Comparison of ENCODE assay signal across 36 cellular contexts in genomic region chr6:17265570-17265969, GRCh38. TPM values are rescaled to one million over a fixed set of nuclear protein-coding genes. Genes with fewer than 3 reads are reported as not detected.
"Had no signal": no experiment of that assay in that cellular context is flagged by ENCODE, and none has a peak within 500 bp of the region (broad histone marks: within the 10 kb centered on the region; RNA-seq: fewer than 3 reads in every experiment).

No MANE protein-coding gene starts in this region.

- H3K36me3 ChIP-seq: adrenal gland, ascending aorta, brain microvascular endothelial cell, breast epithelium, cardiac muscle cell had no signal

- H3K4me3 ChIP-seq: adrenal gland, ascending aorta, body of pancreas, breast epithelium, cardiac muscle cell had no signal

- ATAC-seq: activated naive CD4-positive, alpha-beta T cell treated with anti-CD3 and anti-CD28 coated beads, Interleukin-2, amount 50 U/mL, for 72 hours; activated naive CD8-positive, alpha-beta T cell treated with anti-CD3 and anti-CD28 coated beads, Interleukin-2, amount 50 U/mL, for 24 hours; activated T-cell treated with anti-CD3 and anti-CD28 coated beads, Interleukin-2, amount 50 U/mL, for 4 hours; activated T-cell treated with anti-CD3 and anti-CD28 coated beads, Interleukin-2, amount 50 U/mL, for 72 hours; activated T-helper 17 cell treated with anti-CD3 and anti-CD28 coated beads, Interleukin-2, amount 50 U/mL, for 72 hours; body of pancreas had no signal

- H3K27ac ChIP-seq: adrenal gland, ascending aorta, body of pancreas, brain microvascular endothelial cell, breast epithelium, cardiac muscle cell had no signal

- FAIRE-seq: astrocyte, bronchial epithelial cell had no signal

- H3K4me1 ChIP-seq: adrenal gland, body of pancreas, breast epithelium had no signal

- H3K27me3 ChIP-seq: adrenal gland, ascending aorta, body of pancreas, brain microvascular endothelial cell, breast epithelium, cardiac muscle cell had no signal

- H3K9me3 ChIP-seq: adrenal gland, ascending aorta, body of pancreas, breast epithelium had no signal

- DNase-seq: activated effector memory CD4-positive, alpha-beta T cell treated with anti-CD3 and anti-CD28 coated beads, Interleukin-2, amount 50 U/mL, for 16 hours; activated effector memory CD4-positive, alpha-beta T cell treated with Interleukin-2 at 50 U/mL for 16 hours; activated gamma-delta T cell; activated gamma-delta T cell treated with Interleukin-2 at 50 U/mL for 16 hours; activated naive CD4-positive, alpha-beta T cell; activated naive CD4-positive, alpha-beta T cell treated with anti-CD3 and anti-CD28 coated beads for 36 hours; activated naive CD4-positive, alpha-beta T cell treated with anti-CD3 and anti-CD28 coated beads, Interleukin-2, amount 10 ng/mL, durations not matched to agents 7 days and 5 days; activated naive CD4-positive, alpha-beta T cell treated with anti-CD3 and anti-CD28 coated beads, Interleukin-2, amount 50 U/mL, for 16 hours; activated naive CD4-positive, alpha-beta T cell treated with Interleukin-2 at 50 U/mL for 16 hours; activated naive CD8-positive, alpha-beta T cell treated with anti-CD3 and anti-CD28 coated beads for 36 hours; activated naive CD8-positive, alpha-beta T cell treated with anti-CD3 and anti-CD28 coated beads, Interleukin-2, amount 10 ng/mL, durations not matched to agents 7 days and 5 days; activated naive CD8-positive, alpha-beta T cell treated with anti-CD3 and anti-CD28 coated beads, Interleukin-2, amount 50 U/mL, for 24 hours; activated T-cell treated with anti-CD3 and anti-CD28 coated beads, Interleukin-2, amount 50 U/mL, for 1 hour; activated T-cell treated with anti-CD3 and anti-CD28 coated beads, Interleukin-2, amount 50 U/mL, for 24 hours; activated T-cell treated with anti-CD3 and anti-CD28 coated beads, Interleukin-2, amount 50 U/mL, for 4 hours; activated T-cell treated with anti-CD3 and anti-CD28 coated beads, Interleukin-2, amount 50 U/mL, for 48 hours; activated T-cell treated with anti-CD3 and anti-CD28 coated beads, Interleukin-2, amount 50 U/mL, for 72 hours; adrenal gland; amniotic stem cell; amygdala; anterior cingulate cortex; aorta; body of pancreas; brain microvascular endothelial cell; caudate nucleus; central memory CD4-positive, alpha-beta T cell; cerebellar nuclear complex had no signal

RNA-seq across cellular contexts. Expression of gene RBM24, which starts 15.6 kb away (rescaled TPM):
- total RNA-seq: activated naive CD4-positive, alpha-beta T cell treated with anti-CD3 and anti-CD28 coated beads for 36 hours; activated naive CD4-positive, alpha-beta T cell treated with anti-CD3 and anti-CD28 coated beads, Interleukin-2, amount 50 U/mL, for 72 hours; activated naive CD8-positive, alpha-beta T cell treated with anti-CD3 and anti-CD28 coated beads for 36 hours; activated naive CD8-positive, alpha-beta T cell treated with anti-CD3 and anti-CD28 coated beads, Interleukin-2, amount 10 ng/mL, durations not matched to agents 7 days and 5 days; activated T-cell treated with anti-CD3 and anti-CD28 coated beads, Interleukin-2, amount 50 U/mL, for 4 hours; activated T-cell treated with anti-CD3 and anti-CD28 coated beads, Interleukin-2, amount 50 U/mL, for 72 hours; activated T-helper 1 cell treated with anti-CD3 and anti-CD28 coated beads, Interleukin-12 subunit alpha, Interleukin-12 subunit beta, Interleukin-2, Interleukin-4 antibody, amounts not matched to agents 30 ng/mL and 10 ng/mL and 1 ng/mL, durations not matched to agents 14 hours and 24 hours and 36 hours; activated T-helper 17 cell treated with anti-CD3 and anti-CD28 coated beads, Interleukin-2, amount 50 U/mL, for 72 hours; activated T-helper 2 cell treated with anti-CD3 and anti-CD28 coated beads, Interferon-gamma antibody, Interleukin-2, Interleukin-4, amounts not matched to agents 10 μg/mL and 5 μg/mL and 100 μg/mL, durations not matched to agents 14 hours and 24 hours and 36 hours had no signal
